15 cellular contexts compared by ENCODE assay signal in genomic region chr10:74963549-74963948, GRCh38.
DNase-seq lines count a peak whose midpoint lies in the region; ATAC-seq and TF ChIP-seq lines count a peak whose summit lies in the region.
"Had no signal": no experiment of that assay in that cellular context is flagged by ENCODE, and none has a peak within 500 bp of the region (broad histone marks: within the 10 kb centered on the region; RNA-seq: fewer than 3 reads in every experiment).

No MANE protein-coding gene starts in this region.

- ATAC-seq in CD8-positive, alpha-beta T cell = no peak
- ATAC-seq in GM18870 (IDR thresholded peaks at IDR 0.05; ENCODE audit: unreplicated experiment) = peak; percentile 48
- peak; percentile 68 for ATAC-seq in HG02981 (IDR thresholded peaks at IDR 0.05; ENCODE audit: unreplicated experiment)
- peak; percentile 67 for ATAC-seq in activated T-helper 17 cell treated with anti-CD3 and anti-CD28 coated beads, Interleukin-2, amount 50 U/mL, for 72 hours (replicated peaks)
- ATAC-seq: mucosa of descending colon had no signal

- intact Hi-C loops in CD8-positive, alpha-beta T cell (cut with DNase I, micrococcal nuclease) = no loop called here
- intact Hi-C loops in activated CD4-positive, alpha-beta T cell treated with anti-CD3 and anti-CD28 coated beads, Interleukin-2, amount 10 ng/mL, durations not matched to agents 24 days and 14 days (cut with micrococcal nuclease) = no loop called here
- intact Hi-C loops in CD4-positive, alpha-beta memory T cell (cut with micrococcal nuclease) = no loop called here

- H3K27ac ChIP-seq in CD8-positive, alpha-beta T cell (ENCODE audit: low read depth, low read length) = no peak overlapping the region
- H3K27ac ChIP-seq in CD4-positive, alpha-beta memory T cell (ENCODE audit: low read depth, low read length) = no peak overlapping the region
- H3K27ac ChIP-seq: transverse colon had no signal

- H3K27ac Mint-ChIP-seq in CD8-positive, alpha-beta T cell = peak overlapping the region; percentile 18
- peak overlapping the region; percentile 34 for H3K27ac Mint-ChIP-seq in activated T-helper 17 cell treated with anti-CD3 and anti-CD28 coated beads, Interleukin-2, amount 50 U/mL, for 72 hours
- H3K27ac Mint-ChIP-seq in activated CD4-positive, alpha-beta T cell treated with anti-CD3 and anti-CD28 coated beads, Interleukin-2, amount 10 ng/mL, durations not matched to agents 24 days and 14 days = no peak overlapping the region
- peak overlapping the region in 1 of 7 donors; percentile 50 for H3K27ac Mint-ChIP-seq in CD4-positive, alpha-beta memory T cell
- H3K27ac Mint-ChIP-seq: HFFc6 had no signal

- peaks cover 12% of the 10 kb centered on the region for H3K4me1 ChIP-seq in CD8-positive, alpha-beta T cell (ENCODE audit: insufficient read depth, low read length)
- peaks cover 14% of the 10 kb centered on the region for H3K4me1 ChIP-seq in CD4-positive, alpha-beta memory T cell (ENCODE audit: insufficient read depth, low read length)

- no peak for DNase-seq in CD8-positive, alpha-beta T cell
- DNase-seq in stimulated activated CD4-positive, alpha-beta T cell treated with anti-CD3 and anti-CD28 coated beads, Interleukin-2, amount 100 ng/mL, for 24 hours = no peak
- DNase-seq in activated CD4-positive, alpha-beta T cell treated with anti-CD3 and anti-CD28 coated beads, Interleukin-2, amount 10 ng/mL, durations not matched to agents 24 days and 14 days = no peak
- no peak for DNase-seq in CD4-positive, alpha-beta memory T cell
- DNase-seq in germinal center (ENCODE audit: low spot score) = no peak
- DNase-seq: activated T-cell treated with anti-CD3 and anti-CD28 coated beads, Interleukin-2, amount 50 U/mL, for 48 hours; HFFc6; mucosa of descending colon; NCI-H1092 treated with DMSO at 0.1 percent for 48 hours; NCI-H524; retina; transverse colon had no signal

- no peak overlapping the region for H3K4me3 ChIP-seq in CD8-positive, alpha-beta T cell (ENCODE audit: low read depth, low read length)
- H3K4me3 ChIP-seq in CD4-positive, alpha-beta memory T cell (ENCODE audit: low read length in 2 of 2) = no peak overlapping the region
- H3K4me3 ChIP-seq: mucosa of descending colon, transverse colon had no signal

- no peaks in the 10 kb centered on the region for H3K27me3 ChIP-seq in CD8-positive, alpha-beta T cell (ENCODE audit: insufficient read depth, low read length)
- no peaks in the 10 kb centered on the region for H3K27me3 ChIP-seq in CD4-positive, alpha-beta memory T cell (ENCODE audit: insufficient read depth, low read length)
- H3K27me3 ChIP-seq: transverse colon had no signal

- H3K9me3 ChIP-seq in CD8-positive, alpha-beta T cell (ENCODE audit: low read length) = no peaks in the 10 kb centered on the region
- no peaks in the 10 kb centered on the region for H3K9me3 ChIP-seq in CD4-positive, alpha-beta memory T cell (ENCODE audit: control insufficient read depth in 1 of 2, low read length in 2 of 2)
- H3K9me3 ChIP-seq: mucosa of descending colon, transverse colon had no signal

- no peaks in the 10 kb centered on the region for H3K36me3 ChIP-seq in CD8-positive, alpha-beta T cell (ENCODE audit: insufficient read depth, low read length)
- H3K36me3 ChIP-seq in CD4-positive, alpha-beta memory T cell (ENCODE audit: insufficient read depth, low read length) = no peaks in the 10 kb centered on the region
- H3K36me3 ChIP-seq: transverse colon had no signal

- peaks cover 27% of the 10 kb centered on the region for H3K36me3 Mint-ChIP-seq in CD8-positive, alpha-beta T cell
- no peaks in the 10 kb centered on the region for H3K36me3 Mint-ChIP-seq in activated T-helper 17 cell treated with anti-CD3 and anti-CD28 coated beads, Interleukin-2, amount 50 U/mL, for 72 hours (ENCODE audit: low read depth)
- H3K36me3 Mint-ChIP-seq in activated CD4-positive, alpha-beta T cell treated with anti-CD3 and anti-CD28 coated beads, Interleukin-2, amount 10 ng/mL, durations not matched to agents 24 days and 14 days (ENCODE audit: low read depth) = peaks cover 15% of the 10 kb centered on the region
- H3K36me3 Mint-ChIP-seq in CD4-positive, alpha-beta memory T cell = peaks cover 21 to 27% of the 10 kb centered on the region in 2 donors

- H3K4me1 Mint-ChIP-seq in CD8-positive, alpha-beta T cell (ENCODE audit: low read depth) = peaks cover 38% of the 10 kb centered on the region
- H3K4me1 Mint-ChIP-seq in activated T-helper 17 cell treated with anti-CD3 and anti-CD28 coated beads, Interleukin-2, amount 50 U/mL, for 72 hours = peaks cover 27% of the 10 kb centered on the region
- H3K4me1 Mint-ChIP-seq in activated CD4-positive, alpha-beta T cell treated with anti-CD3 and anti-CD28 coated beads, Interleukin-2, amount 10 ng/mL, durations not matched to agents 24 days and 14 days = peaks cover 25% of the 10 kb centered on the region
- H3K4me1 Mint-ChIP-seq in CD4-positive, alpha-beta memory T cell = peaks cover 27 to 50% (median 41%) of the 10 kb centered on the region in 4 donors

- no peak overlapping the region for H3K4me3 Mint-ChIP-seq in CD8-positive, alpha-beta T cell
- H3K4me3 Mint-ChIP-seq in activated T-helper 17 cell treated with anti-CD3 and anti-CD28 coated beads, Interleukin-2, amount 50 U/mL, for 72 hours = no peak overlapping the region
- no peak overlapping the region for H3K4me3 Mint-ChIP-seq in activated CD4-positive, alpha-beta T cell treated with anti-CD3 and anti-CD28 coated beads, Interleukin-2, amount 10 ng/mL, durations not matched to agents 24 days and 14 days
- no peak overlapping the region for H3K4me3 Mint-ChIP-seq in CD4-positive, alpha-beta memory T cell
- H3K4me3 Mint-ChIP-seq: HFFc6 had no signal

- no peaks in the 10 kb centered on the region for H3K27me3 Mint-ChIP-seq in CD8-positive, alpha-beta T cell (ENCODE audit: low read depth)
- H3K27me3 Mint-ChIP-seq in activated T-helper 17 cell treated with anti-CD3 and anti-CD28 coated beads, Interleukin-2, amount 50 U/mL, for 72 hours = no peaks in the 10 kb centered on the region
- no peaks in the 10 kb centered on the region for H3K27me3 Mint-ChIP-seq in activated CD4-positive, alpha-beta T cell treated with anti-CD3 and anti-CD28 coated beads, Interleukin-2, amount 10 ng/mL, durations not matched to agents 24 days and 14 days
- H3K27me3 Mint-ChIP-seq in CD4-positive, alpha-beta memory T cell = no peaks in the 10 kb centered on the region

- POLR2A ChIA-PET in CD8-positive, alpha-beta T cell (lab: Charles Lee) = no interaction called here
- POLR2A ChIA-PET in CD4-positive, alpha-beta memory T cell (lab: Charles Lee; ENCODE audit: partially characterized antibody) = no interaction called here

- no peak for TF ChIP-seq CTCF in CD8-positive, alpha-beta T cell (IDR thresholded peaks at IDR 0.05)

- CTCF ChIA-PET in CD8-positive, alpha-beta T cell (lab: Charles Lee) = no interaction called here
- CTCF ChIA-PET in CD4-positive, alpha-beta memory T cell (lab: Charles Lee; ENCODE audit: partially characterized antibody) = no interaction called here

- H3K9me3 Mint-ChIP-seq in CD8-positive, alpha-beta T cell = peaks cover 3% of the 10 kb centered on the region
- H3K9me3 Mint-ChIP-seq in activated T-helper 17 cell treated with anti-CD3 and anti-CD28 coated beads, Interleukin-2, amount 50 U/mL, for 72 hours = no peaks in the 10 kb centered on the region
- H3K9me3 Mint-ChIP-seq in activated CD4-positive, alpha-beta T cell treated with anti-CD3 and anti-CD28 coated beads, Interleukin-2, amount 10 ng/mL, durations not matched to agents 24 days and 14 days = peaks cover 4% of the 10 kb centered on the region
- H3K9me3 Mint-ChIP-seq in CD4-positive, alpha-beta memory T cell = no peaks in the 10 kb centered on the region
- H3K9me3 Mint-ChIP-seq: HFFc6 had no signal
